In the genomic region with DNA sequence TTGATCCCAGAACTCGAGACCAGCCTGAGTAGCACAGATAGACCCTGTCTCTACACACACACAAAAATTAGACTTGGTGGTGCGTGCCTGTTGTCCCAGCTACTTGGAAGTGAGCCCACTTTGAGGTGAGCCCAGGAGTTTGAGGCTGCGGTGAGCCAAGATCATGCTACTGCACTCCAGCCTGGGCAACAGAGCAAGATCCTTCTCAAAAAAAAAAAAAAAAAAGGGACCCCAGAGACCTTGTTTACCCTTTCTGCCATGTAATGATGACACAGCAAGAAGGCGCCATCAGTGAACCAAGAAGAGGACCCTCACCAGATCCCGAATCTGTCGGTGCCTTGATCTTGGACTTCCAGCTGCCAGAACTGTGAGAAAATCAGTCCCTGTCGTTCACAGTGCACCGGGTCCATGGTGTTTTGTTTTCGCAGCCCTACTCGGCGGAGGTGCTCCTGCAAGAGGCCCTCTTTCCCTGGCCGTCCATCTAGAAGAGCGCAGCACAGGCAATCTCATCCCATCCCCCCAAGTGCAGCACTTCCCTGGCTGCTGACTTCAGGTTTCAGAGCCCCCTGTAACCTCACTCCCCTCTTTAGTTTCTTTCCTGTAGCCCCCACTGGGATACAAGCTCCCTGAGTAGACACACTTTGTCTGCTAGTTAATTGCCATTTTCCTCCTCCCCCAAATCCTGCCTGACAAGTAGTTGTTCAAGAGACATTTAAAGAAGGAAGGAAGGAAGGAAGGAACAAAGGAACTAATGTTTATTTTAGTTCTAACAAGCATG, we compare ENCODE assay signal across 17 cellular contexts.
DNase-seq lines count a peak whose midpoint lies in the region; ATAC-seq and TF ChIP-seq lines count a peak whose summit lies in the region.
"Had no signal": no experiment of that assay in that cellular context is flagged by ENCODE, and none has a peak within 500 bp of the region (broad histone marks: within the 10 kb centered on the region; RNA-seq: fewer than 3 reads in every experiment).

No MANE protein-coding gene starts in this region.

- H2AK5ac ChIP-seq in mesenchymal stem cell (ENCODE audit: low read length, severe bottlenecking): no peak overlapping the region

- H3K14ac ChIP-seq in mesenchymal stem cell (ENCODE audit: low read length in 2 of 2): no peak overlapping the region

- H3K4me3 ChIP-seq in mesenchymal stem cell (ENCODE audit: insufficient read depth in 1 of 2, low read depth in 1 of 2, low read length in 2 of 2): peak overlapping the region in 1 of 2 experiments; percentile 12
- H3K4me3 ChIP-seq in smooth muscle cell: no peak overlapping the region
- H3K4me3 ChIP-seq: coronary artery had no signal

- 66% methylated on average over 13 of the region's 13 CpGs for WGBS in mesenchymal stem cell
- 88% methylated on average over 13 of the region's 13 CpGs for WGBS in smooth muscle cell (ENCODE audit: low lambda C conversion rate)

- peak; percentile 4 for DNase-seq in activated naive CD4-positive, alpha-beta T cell treated with anti-CD3 and anti-CD28 coated beads, Interleukin-2, amount 50 U/mL, for 16 hours
- DNase-seq in activated naive CD4-positive, alpha-beta T cell treated with Interleukin-2 at 50 U/mL for 16 hours: no peak
- DNase-seq in WTC11 (ENCODE audit: low spot score) (no peak), mesenchymal stem cell (peak; percentile 9), type B pancreatic cell (ENCODE audit: extremely low spot score, unreplicated experiment) (no peak), smooth muscle cell (lab: John Stamatoyannopoulos, UW; ENCODE audit: unreplicated experiment) (no peak)
- DNase-seq: activated CD4-positive, alpha-beta T cell treated with anti-CD3 and anti-CD28 coated beads, Interleukin-2, amount 50 U/mL, for 1 hour; activated T-cell treated with anti-CD3 and anti-CD28 coated beads, Interleukin-2, amount 50 U/mL, for 48 hours; hypothalamus; naive B cell; NCI-H2029; stimulated activated CD4-positive, alpha-beta T cell treated with anti-CD3 and anti-CD28 coated beads, Interleukin-2, amount 100 ng/mL, for 24 hours had no signal

- H3K9me3 Mint-ChIP-seq in WTC11: no peaks in the 10 kb centered on the region
- H3K9me3 Mint-ChIP-seq in type B pancreatic cell: no peaks in the 10 kb centered on the region
- H3K9me3 Mint-ChIP-seq: naive B cell; T-helper 2 cell treated with Interferon-gamma antibody and Interleukin-4, amounts not matched to agents 5 μg/mL and 100 μg/mL, for 36 hours had no signal

- peak overlapping the region; percentile 1 to 14 for H3K18ac ChIP-seq in mesenchymal stem cell (ENCODE audit: low read depth in 1 of 2, low read length in 2 of 2)

- H3K27ac Mint-ChIP-seq in WTC11 (peak overlapping the region; percentile 78), type B pancreatic cell (peak overlapping the region; percentile 76)
- H3K27ac Mint-ChIP-seq: T-helper 2 cell treated with Interferon-gamma antibody and Interleukin-4, amounts not matched to agents 5 μg/mL and 100 μg/mL, for 36 hours had no signal

- peak overlapping the region; percentile 62 for H4K91ac ChIP-seq in mesenchymal stem cell (ENCODE audit: low read length)

- H3K27me3 ChIP-seq in mesenchymal stem cell (ENCODE audit: control insufficient read depth in 1 of 2, insufficient read depth in 1 of 2, low read length in 2 of 2) (no peaks in the 10 kb centered on the region), smooth muscle cell (ENCODE audit: low read depth) (no peaks in the 10 kb centered on the region)

- peaks cover 0 to 21% of the 10 kb centered on the region in 2 experiments for H3K36me3 ChIP-seq in mesenchymal stem cell (ENCODE audit: control insufficient read depth in 1 of 2, insufficient read depth in 2 of 2, low read depth in 1 of 2, low read length in 2 of 2)
- H3K36me3 ChIP-seq in smooth muscle cell (ENCODE audit: low read depth): no peaks in the 10 kb centered on the region

- H3K9me3 ChIP-seq in mesenchymal stem cell (ENCODE audit: control insufficient read depth, low read length): no peaks in the 10 kb centered on the region
- no peaks in the 10 kb centered on the region for H3K9me3 ChIP-seq in smooth muscle cell (replicated peaks; ENCODE audit: low read depth)

- H2BK5ac ChIP-seq in mesenchymal stem cell (ENCODE audit: low read depth, low read length, poor library complexity, severe bottlenecking): no peak overlapping the region

- peak overlapping the region in 1 of 2 experiments; percentile 64 for H3K4ac ChIP-seq in mesenchymal stem cell (ENCODE audit: low read depth in 1 of 2, low read length in 2 of 2)

- H3K79me1 ChIP-seq in mesenchymal stem cell (replicated peaks; ENCODE audit: low read length, poor library complexity, severe bottlenecking): peaks cover 9% of the 10 kb centered on the region

- peak overlapping the region; percentile 62 for H2BK15ac ChIP-seq in mesenchymal stem cell (ENCODE audit: low read depth, poor library complexity, severe bottlenecking)

- H3K27me3 Mint-ChIP-seq in WTC11 (ENCODE audit: low read depth) (peaks cover 43% of the 10 kb centered on the region), type B pancreatic cell (no peaks in the 10 kb centered on the region)
- H3K27me3 Mint-ChIP-seq: naive B cell had no signal

- H4K20me1 ChIP-seq in smooth muscle cell (ENCODE audit: low read depth): peaks cover 21% of the 10 kb centered on the region

- TF ChIP-seq CTCF in WTC11 (IDR thresholded peaks at IDR 0.05): no peak
- TF ChIP-seq CTCF in type B pancreatic cell (conservative IDR thresholded peaks at IDR 0.05): no peak
- TF ChIP-seq CTCF in smooth muscle cell (IDR thresholded peaks at IDR 0.05; ENCODE audit: borderline replicate concordance, insufficient read depth, poor library complexity, severe bottlenecking): no peak

- H2AFZ ChIP-seq in mesenchymal stem cell (ENCODE audit: low read depth, low read length) (no peak overlapping the region), smooth muscle cell (ENCODE audit: low read depth) (no peak overlapping the region)

- no peaks in the 10 kb centered on the region for H3K36me3 Mint-ChIP-seq in WTC11
- H3K36me3 Mint-ChIP-seq in type B pancreatic cell: peaks cover 3% of the 10 kb centered on the region

- no peaks in the 10 kb centered on the region for H3K79me2 ChIP-seq in smooth muscle cell (ENCODE audit: low read depth)

- H3K4me1 Mint-ChIP-seq in WTC11 (peaks cover 74% of the 10 kb centered on the region), type B pancreatic cell (ENCODE audit: unreplicated experiment) (peaks cover 66% of the 10 kb centered on the region)

- no peak overlapping the region for H3K27ac ChIP-seq in mesenchymal stem cell (ENCODE audit: low read length, poor library complexity, severe bottlenecking)
- no peak overlapping the region for H3K27ac ChIP-seq in smooth muscle cell (ENCODE audit: low read depth)
- H3K27ac ChIP-seq: coronary artery had no signal

- H3K9ac ChIP-seq in mesenchymal stem cell (ENCODE audit: low read length): no peak overlapping the region
- H3K9ac ChIP-seq in smooth muscle cell (ENCODE audit: low read depth): no peak overlapping the region

- no peak overlapping the region for H3K4me3 Mint-ChIP-seq in WTC11
- peak overlapping the region; percentile 74 for H3K4me3 Mint-ChIP-seq in type B pancreatic cell
- H3K4me3 Mint-ChIP-seq: T-helper 2 cell treated with Interferon-gamma antibody and Interleukin-4, amounts not matched to agents 5 μg/mL and 100 μg/mL, for 36 hours had no signal

- peaks cover 28% of the 10 kb centered on the region for H3K4me1 ChIP-seq in mesenchymal stem cell (ENCODE audit: control insufficient read depth, insufficient read depth, low read depth, low read length)
- peaks cover 18% of the 10 kb centered on the region for H3K4me1 ChIP-seq in smooth muscle cell (ENCODE audit: low read depth)

- POLR2A ChIA-PET in WTC11 (lab: Charles Lee): interaction anchor here (0.7 kb wide), 1 partner anchor 25 kb away, joined by 3 read pairs; no protein-coding TSS in a partner anchor

- peak overlapping the region; percentile 78 for H2BK120ac ChIP-seq in mesenchymal stem cell (ENCODE audit: low read depth, low read length)

- CTCF ChIA-PET in WTC11 (lab: Charles Lee): no interaction called here

- H3K4me2 ChIP-seq in mesenchymal stem cell (ENCODE audit: low read length, poor library complexity, severe bottlenecking): no peak overlapping the region
- H3K4me2 ChIP-seq in smooth muscle cell: no peak overlapping the region

- H4K8ac ChIP-seq in mesenchymal stem cell (ENCODE audit: low read length): no peak overlapping the region

- ATAC-seq in WTC11: peak; percentile 43
- ATAC-seq in GM18517 (IDR thresholded peaks at IDR 0.05; ENCODE audit: unreplicated experiment): no peak
- ATAC-seq in GM19397 (IDR thresholded peaks at IDR 0.05; ENCODE audit: unreplicated experiment): no peak
- ATAC-seq: Right ventricle myocardium inferior had no signal

- H3K23ac ChIP-seq in mesenchymal stem cell (ENCODE audit: low read length in 2 of 2): no peak overlapping the region

- peaks cover 11% of the 10 kb centered on the region for H3F3A ChIP-seq in smooth muscle cell (ENCODE audit: low read depth)

- H2BK12ac ChIP-seq in mesenchymal stem cell (ENCODE audit: low read length in 2 of 2): peak overlapping the region in 1 of 2 experiments; percentile 91

TF ChIP-seq in WTC11, 78 proteins besides CTCF, POLR2A, EP300 and RAD21 (continues in another document):
- TF ChIP-seq, protein P1, sequence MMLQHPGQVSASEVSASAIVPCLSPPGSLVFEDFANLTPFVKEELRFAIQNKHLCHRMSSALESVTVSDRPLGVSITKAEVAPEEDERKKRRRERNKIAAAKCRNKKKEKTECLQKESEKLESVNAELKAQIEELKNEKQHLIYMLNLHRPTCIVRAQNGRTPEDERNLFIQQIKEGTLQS (CRISPR knock-in tag; conservative IDR thresholded peaks at IDR 0.05): no peak
- TF ChIP-seq GRHL2 (CRISPR knock-in tag; IDR thresholded peaks at IDR 0.05; ENCODE audit: insufficient replicate concordance, severe bottlenecking) (no peak), ZNF121 (CRISPR knock-in tag; IDR thresholded peaks at IDR 0.05) (peak; percentile 57; the same call in 1 of the 2 replicates)
- TF ChIP-seq, protein P2, sequence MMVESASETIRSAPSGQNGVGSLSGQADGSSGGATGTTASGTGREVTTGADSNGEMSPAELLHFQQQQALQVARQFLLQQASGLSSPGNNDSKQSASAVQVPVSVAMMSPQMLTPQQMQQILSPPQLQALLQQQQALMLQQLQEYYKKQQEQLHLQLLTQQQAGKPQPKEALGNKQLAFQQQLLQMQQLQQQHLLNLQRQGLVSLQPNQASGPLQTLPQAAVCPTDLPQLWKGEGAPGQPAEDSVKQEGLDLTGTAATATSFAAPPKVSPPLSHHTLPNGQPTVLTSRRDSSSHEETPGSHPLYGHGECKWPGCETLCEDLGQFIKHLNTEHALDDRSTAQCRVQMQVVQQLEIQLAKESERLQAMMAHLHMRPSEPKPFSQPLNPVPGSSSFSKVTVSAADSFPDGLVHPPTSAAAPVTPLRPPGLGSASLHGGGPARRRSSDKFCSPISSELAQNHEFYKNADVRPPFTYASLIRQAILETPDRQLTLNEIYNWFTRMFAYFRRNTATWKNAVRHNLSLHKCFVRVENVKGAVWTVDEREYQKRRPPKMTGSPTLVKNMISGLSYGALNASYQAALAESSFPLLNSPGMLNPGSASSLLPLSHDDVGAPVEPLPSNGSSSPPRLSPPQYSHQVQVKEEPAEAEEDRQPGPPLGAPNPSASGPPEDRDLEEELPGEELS (CRISPR knock-in tag; IDR thresholded peaks at IDR 0.05): no peak

Comparison
In these comparisons a context has a peak if more than half of its experiments do, and no peak if none do; other contexts are left out.
1. DNase-seq: peak in activated naive CD4-positive, alpha-beta T cell treated with anti-CD3 and anti-CD28 coated beads, Interleukin-2, amount 50 U/mL, for 16 hours (single experiment) and mesenchymal stem cell (single experiment); none in activated naive CD4-positive, alpha-beta T cell treated with Interleukin-2 at 50 U/mL for 16 hours (single experiment), WTC11 (single experiment), type B pancreatic cell (single experiment) and smooth muscle cell (single experiment).